In genomic region chr7:101232141-101232821, GRCh38 we compare ENCODE assay signal across 1 cellular context.
TF ChIP-seq lines count a peak whose summit lies in the region.

No MANE protein-coding gene starts in this region.

TF ChIP-seq in HCT116, 20 proteins besides CTCF, POLR2A, EP300 and RAD21 (continued from another document):
- TF ChIP-seq FOSL1 (IDR thresholded peaks at IDR 0.05; ENCODE audit: low read depth), result no peak
- TF ChIP-seq REST (IDR thresholded peaks at IDR 0.05; ENCODE audit: low read depth), result no peak
- 0 out of 2 replicates have a peak, but pooled peaks have one; percentile 13 for TF ChIP-seq ZFX (IDR thresholded peaks at IDR 0.05)
- no peak for TF ChIP-seq TCF7L2 (IDR thresholded peaks at IDR 0.05; ENCODE audit: borderline replicate concordance, extremely low read depth, insufficient read depth, insufficient read length)
- TF ChIP-seq ELF1 (IDR thresholded peaks at IDR 0.05; ENCODE audit: borderline replicate concordance, low read depth), result no peak
- no peak for TF ChIP-seq YY1 (IDR thresholded peaks at IDR 0.05; ENCODE audit: extremely low read depth, insufficient replicate concordance, low read depth, low read length)
- TF ChIP-seq SRF (IDR thresholded peaks at IDR 0.05; ENCODE audit: low read depth), result no peak
- no peak for TF ChIP-seq EZH2phosphoT487 (IDR thresholded peaks at IDR 0.05; ENCODE audit: borderline replicate concordance)
- TF ChIP-seq POLR2AphosphoS5 (IDR thresholded peaks at IDR 0.05; ENCODE audit: low read depth, low read length), result peak; percentile 69
- no peak for TF ChIP-seq MAX (IDR thresholded peaks at IDR 0.05)
